Comparison of ENCODE assay signal across 8 cellular contexts in genomic region chr19:2977686-2978466, GRCh38. TPM values are rescaled to one million over a fixed set of nuclear protein-coding genes. Genes with fewer than 3 reads are reported as not detected.
DNase-seq lines count a peak whose midpoint lies in the region; ATAC-seq and TF ChIP-seq lines count a peak whose summit lies in the region.

No MANE protein-coding gene starts in this region.

- peak overlapping the region; percentile 83 for H3K27ac Mint-ChIP-seq in dendritic cell treated with granulocyte-macrophage colony-stimulating factor and Interleukin-4, amounts not matched to agents 40 ng/mL and 50 ng/mL, for 4 days
- H3K27ac Mint-ChIP-seq in progenitor cell of endocrine pancreas, result peak overlapping the region; percentile 90

- peaks cover 41% of the 10 kb centered on the region for H3K27me3 Mint-ChIP-seq in dendritic cell treated with granulocyte-macrophage colony-stimulating factor and Interleukin-4, amounts not matched to agents 40 ng/mL and 50 ng/mL, for 4 days
- no peaks in the 10 kb centered on the region for H3K27me3 Mint-ChIP-seq in progenitor cell of endocrine pancreas

- peaks cover 31% of the 10 kb centered on the region for H3K4me1 Mint-ChIP-seq in dendritic cell treated with granulocyte-macrophage colony-stimulating factor and Interleukin-4, amounts not matched to agents 40 ng/mL and 50 ng/mL, for 4 days (ENCODE audit: low read depth)
- H3K4me1 Mint-ChIP-seq in progenitor cell of endocrine pancreas (ENCODE audit: low read depth), result peaks cover 20% of the 10 kb centered on the region

- DNase-seq in Karpas-422 (no peak), progenitor cell of endocrine pancreas (ENCODE audit: low spot score, unreplicated experiment) (no peak), NOMO-1 treated with DMSO at 0.1 percent for 48 hours (lab: John Stamatoyannopoulos, UW; ENCODE audit: unreplicated experiment) (no peak), SK-N-DZ (ENCODE audit: low spot score) (no peak)
- no peak for DNase-seq in activated CD8-positive, alpha-beta memory T cell treated with anti-CD3 and anti-CD28 coated beads, Interleukin-2, amount 50 U/mL, for 4 hours

- ATAC-seq in HG03135 (IDR thresholded peaks at IDR 0.05; ENCODE audit: unreplicated experiment), result no peak

- TF ChIP-seq CTCF in progenitor cell of endocrine pancreas (IDR thresholded peaks at IDR 0.05; ENCODE audit: unreplicated experiment), result no peak

- peak overlapping the region; percentile 89 for H3K4me3 Mint-ChIP-seq in dendritic cell treated with granulocyte-macrophage colony-stimulating factor and Interleukin-4, amounts not matched to agents 40 ng/mL and 50 ng/mL, for 4 days
- H3K4me3 Mint-ChIP-seq in progenitor cell of endocrine pancreas (ENCODE audit: low read depth), result peak overlapping the region; percentile 76

- H3K9me3 ChIP-seq in Karpas-422 (ENCODE audit: low read length), result no peaks in the 10 kb centered on the region

- H3K4me3 ChIP-seq in GM08714 (ENCODE audit: low read length) (peak overlapping the region; percentile 13; the same call in 1 of the 2 replicates), Karpas-422 (ENCODE audit: low read length) (peak overlapping the region; percentile 56)

- H3K79me2 ChIP-seq in Karpas-422 (ENCODE audit: low read length), result no peaks in the 10 kb centered on the region

- H3K27me3 ChIP-seq in Karpas-422 (ENCODE audit: low read length), result no peaks in the 10 kb centered on the region

- H3K9me2 ChIP-seq in Karpas-422 (replicated peaks; ENCODE audit: insufficient read depth, low read length), result no peaks in the 10 kb centered on the region

- H3K4me2 ChIP-seq in Karpas-422 (ENCODE audit: low read depth, low read length, poor library complexity, severe bottlenecking), result peak overlapping the region; percentile 63

- H3K9me3 Mint-ChIP-seq in dendritic cell treated with granulocyte-macrophage colony-stimulating factor and Interleukin-4, amounts not matched to agents 40 ng/mL and 50 ng/mL, for 4 days, result no peaks in the 10 kb centered on the region
- no peaks in the 10 kb centered on the region for H3K9me3 Mint-ChIP-seq in progenitor cell of endocrine pancreas (ENCODE audit: low read depth)

- H3K4me1 ChIP-seq in Karpas-422 (ENCODE audit: low read length), result peaks cover 14% of the 10 kb centered on the region

- H4K20me1 ChIP-seq in Karpas-422 (ENCODE audit: insufficient read depth, low read depth, low read length), result no peaks in the 10 kb centered on the region

- intact Hi-C loops in dendritic cell treated with granulocyte-macrophage colony-stimulating factor and Interleukin-4, amounts not matched to agents 40 ng/mL and 50 ng/mL, for 4 days (cut with micrococcal nuclease), result loop anchor here (5.0 kb wide), 1 partner anchor 59 kb away; no protein-coding TSS in a partner anchor

- H3K36me3 ChIP-seq in Karpas-422 (ENCODE audit: insufficient read depth, low read length), result no peaks in the 10 kb centered on the region

- no peaks in the 10 kb centered on the region for H3K36me3 Mint-ChIP-seq in dendritic cell treated with granulocyte-macrophage colony-stimulating factor and Interleukin-4, amounts not matched to agents 40 ng/mL and 50 ng/mL, for 4 days (ENCODE audit: low read depth)
- no peaks in the 10 kb centered on the region for H3K36me3 Mint-ChIP-seq in progenitor cell of endocrine pancreas (ENCODE audit: insufficient read depth)

- no peak overlapping the region for H3K27ac ChIP-seq in Karpas-422 (ENCODE audit: low read length)

- peak overlapping the region; percentile 60; the same call in 1 of the 2 replicates for H2AFZ ChIP-seq in Karpas-422 (ENCODE audit: low read length)

- peak overlapping the region; percentile 58 for H3K9ac ChIP-seq in Karpas-422 (ENCODE audit: low read length)

RNA-seq across cellular contexts. Expression of gene TLE6, which starts 0.5 kb away (rescaled TPM):
- 3.4 and 5.0 TPM in 2 replicates for total RNA-seq in Karpas-422 (2014; rRNA removed; shearing (Covaris generic); ENCODE audit: low replicate concordance)
- 18.4 and 21.0 TPM in 2 replicates for total RNA-seq in progenitor cell of endocrine pancreas
- polyA plus RNA-seq in SK-N-DZ (2014; cell fraction: cytosol; rRNA removed), result 2.8 and 4.7 TPM in 2 replicates
- polyA plus RNA-seq in SK-N-DZ (2014; cell fraction: nucleus; rRNA removed), result 5.8 and 6.5 TPM in 2 replicates

RNA-seq across cellular contexts. Expression of gene ZNF77, which starts 33.1 kb away (rescaled TPM):
- not detected in 2 replicates for total RNA-seq in Karpas-422 (2014; rRNA removed; shearing (Covaris generic); ENCODE audit: low replicate concordance)
- 6.3 and 7.1 TPM in 2 replicates for total RNA-seq in progenitor cell of endocrine pancreas
- polyA plus RNA-seq in SK-N-DZ (2014; cell fraction: cytosol; rRNA removed), result 7.0 and 7.5 TPM in 2 replicates
- 8.0 and 8.9 TPM in 2 replicates for polyA plus RNA-seq in SK-N-DZ (2014; cell fraction: nucleus; rRNA removed)

RNA-seq across cellular contexts. Expression of gene TLE2, which starts 51.2 kb away (rescaled TPM):
- not detected in 2 replicates for total RNA-seq in Karpas-422 (2014; rRNA removed; shearing (Covaris generic); ENCODE audit: low replicate concordance)
- total RNA-seq in progenitor cell of endocrine pancreas, result 147 and 160 TPM in 2 replicates
- polyA plus RNA-seq in SK-N-DZ (2014; cell fraction: cytosol; rRNA removed), result 1.2 and 1.7 TPM in 2 replicates
- 1.1 and 2.9 TPM in 2 replicates for polyA plus RNA-seq in SK-N-DZ (2014; cell fraction: nucleus; rRNA removed)

Comparison
In these comparisons a context has a peak if more than half of its experiments do, and no peak if none do; other contexts are left out.
1. RNA of gene TLE2, which starts 51.2 kb away (total RNA-seq): 147 to 160 TPM in progenitor cell of endocrine pancreas; not detected in Karpas-422; every median in the first group is over 100 times any median in the second.